In genomic region chr1:82919828-82920227, GRCh38 we compare ENCODE assay signal across 12 cellular contexts.
"Had no signal": no experiment of that assay in that cellular context is flagged by ENCODE, and none has a peak within 500 bp of the region (broad histone marks: within the 10 kb centered on the region; RNA-seq: fewer than 3 reads in every experiment).

No MANE protein-coding gene starts in this region.

- DNase-seq: activated CD4-positive, alpha-beta T cell treated with anti-CD3 and anti-CD28 coated beads for 36 hours; activated CD8-positive, alpha-beta T cell treated with anti-CD3 and anti-CD28 coated beads, Interleukin-2, amount 10 ng/mL, durations not matched to agents 7 days and 5 days; activated naive CD4-positive, alpha-beta T cell treated with anti-CD3 and anti-CD28 coated beads for 36 hours; left colon; midbrain; pancreas; stimulated activated CD4-positive, alpha-beta T cell treated with anti-CD3 and anti-CD28 coated beads, Interleukin-1b, Interleukin-23, amount 100 ng/mL, for 48 hours; stimulated activated naive B cell treated with anti-CD40 and anti-IgM and Interleukin-4, amounts not matched to agents 10 μg/mL and 1 μg/mL and 100 μg/mL, for 72 hours; T1000; WERI-Rb-1 had no signal

- H3K9me3 Mint-ChIP-seq: activated naive CD4-positive, alpha-beta T cell treated with anti-CD3 and anti-CD28 coated beads for 36 hours; neural progenitor cell; stimulated activated naive B cell treated with anti-CD40 and anti-IgM and Interleukin-4, amounts not matched to agents 10 μg/mL and 1 μg/mL and 100 μg/mL, for 72 hours had no signal

- H3K27ac Mint-ChIP-seq: activated CD4-positive, alpha-beta T cell treated with anti-CD3 and anti-CD28 coated beads for 36 hours; activated CD8-positive, alpha-beta T cell treated with anti-CD3 and anti-CD28 coated beads, Interleukin-2, amount 10 ng/mL, durations not matched to agents 7 days and 5 days; activated naive CD4-positive, alpha-beta T cell treated with anti-CD3 and anti-CD28 coated beads for 36 hours; neural progenitor cell; stimulated activated naive B cell treated with anti-CD40 and anti-IgM and Interleukin-4, amounts not matched to agents 10 μg/mL and 1 μg/mL and 100 μg/mL, for 72 hours had no signal

- ATAC-seq: activated CD4-positive, alpha-beta T cell treated with anti-CD3 and anti-CD28 coated beads for 36 hours; activated CD8-positive, alpha-beta T cell treated with anti-CD3 and anti-CD28 coated beads, Interleukin-2, amount 10 ng/mL, durations not matched to agents 7 days and 5 days; left colon had no signal

- H3K36me3 ChIP-seq: cardiac muscle cell, neural progenitor cell, pancreas, WERI-Rb-1 had no signal

- H3K27me3 ChIP-seq: cardiac muscle cell, neural progenitor cell, pancreas had no signal

- H3K36me3 Mint-ChIP-seq: neural progenitor cell; stimulated activated naive B cell treated with anti-CD40 and anti-IgM and Interleukin-4, amounts not matched to agents 10 μg/mL and 1 μg/mL and 100 μg/mL, for 72 hours had no signal

- H3K27ac ChIP-seq: cardiac muscle cell, neural progenitor cell, pancreas, WERI-Rb-1 had no signal

- H3K9me3 ChIP-seq: pancreas had no signal

- H3K4me1 Mint-ChIP-seq: activated CD4-positive, alpha-beta T cell treated with anti-CD3 and anti-CD28 coated beads for 36 hours had no signal

- H3K27me3 Mint-ChIP-seq: activated CD4-positive, alpha-beta T cell treated with anti-CD3 and anti-CD28 coated beads for 36 hours; stimulated activated naive B cell treated with anti-CD40 and anti-IgM and Interleukin-4, amounts not matched to agents 10 μg/mL and 1 μg/mL and 100 μg/mL, for 72 hours had no signal

- H3K4me3 Mint-ChIP-seq: activated CD4-positive, alpha-beta T cell treated with anti-CD3 and anti-CD28 coated beads for 36 hours; activated CD8-positive, alpha-beta T cell treated with anti-CD3 and anti-CD28 coated beads, Interleukin-2, amount 10 ng/mL, durations not matched to agents 7 days and 5 days; activated naive CD4-positive, alpha-beta T cell treated with anti-CD3 and anti-CD28 coated beads for 36 hours; neural progenitor cell; stimulated activated naive B cell treated with anti-CD40 and anti-IgM and Interleukin-4, amounts not matched to agents 10 μg/mL and 1 μg/mL and 100 μg/mL, for 72 hours had no signal

- H3K4me3 ChIP-seq: cardiac muscle cell, neural progenitor cell, pancreas had no signal
